In the genomic region with DNA sequence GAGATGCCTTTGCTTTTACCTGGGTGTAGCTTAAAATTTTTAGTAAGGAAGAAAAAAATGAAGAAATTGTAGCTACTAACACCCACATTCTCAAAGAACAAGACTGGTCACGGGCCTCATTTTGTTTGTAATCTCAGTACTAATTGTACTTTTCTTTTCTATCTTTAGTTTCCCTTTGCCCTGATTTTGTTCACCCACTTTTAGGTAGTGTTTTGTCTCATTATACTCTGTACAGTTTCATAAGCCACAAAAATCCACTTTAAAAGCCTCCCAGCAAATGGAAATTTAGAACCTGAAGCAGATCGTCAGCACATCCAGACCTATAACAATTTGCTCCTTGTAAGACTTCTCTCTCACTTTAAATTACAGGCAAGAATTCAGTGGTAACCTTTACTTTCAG, we compare ENCODE assay signal across 24 cellular contexts. TPM values are rescaled to one million over a fixed set of nuclear protein-coding genes. Genes with fewer than 3 reads are reported as not detected.
DNase-seq lines count a peak whose midpoint lies in the region; ATAC-seq, FAIRE-seq and TF ChIP-seq lines count a peak whose summit lies in the region.
"Had no signal": no experiment of that assay in that cellular context is flagged by ENCODE, and none has a peak within 500 bp of the region (broad histone marks: within the 10 kb centered on the region; RNA-seq: fewer than 3 reads in every experiment).

No MANE protein-coding gene starts in this region.

- ATAC-seq in activated T-cell treated with anti-CD3 and anti-CD28 coated beads, Interleukin-2, amount 50 U/mL, for 4 hours = no peak
- ATAC-seq in GM12878 (peak; percentile 69), upper lobe of right lung (no peak)
- no peak for ATAC-seq in stimulated activated effector memory CD8-positive, alpha-beta T cell treated with anti-CD3 and anti-CD28 coated beads, Interleukin-12 subunit alpha, Interleukin-12 subunit beta, amount 100 ng/mL, for 72 hours
- ATAC-seq: A549, Right ventricle myocardium inferior had no signal

- H2AFZ ChIP-seq in GM12878 (ENCODE audit: control insufficient read depth, low read depth, low read length) = peak overlapping the region; percentile 49

- H3K27ac Mint-ChIP-seq in activated T-cell treated with anti-CD3 and anti-CD28 coated beads, Interleukin-2, amount 50 U/mL, for 24 hours = peak overlapping the region; percentile 35
- peak overlapping the region; percentile 20 for H3K27ac Mint-ChIP-seq in stimulated activated effector memory CD8-positive, alpha-beta T cell treated with anti-CD3 and anti-CD28 coated beads, Interleukin-12 subunit alpha, Interleukin-12 subunit beta, amount 100 ng/mL, for 72 hours
- H3K27ac Mint-ChIP-seq: B cell, CD14-positive monocyte, IgD-negative memory B cell had no signal

- H3K9me3 ChIP-seq in GM12878 (replicated peaks; ENCODE audit: control insufficient read depth, insufficient read depth, low read length) (no peaks in the 10 kb centered on the region), prostate gland (no peaks in the 10 kb centered on the region), upper lobe of right lung (no peaks in the 10 kb centered on the region)
- H3K9me3 ChIP-seq: A549 had no signal

- no peaks in the 10 kb centered on the region for H3K79me2 ChIP-seq in GM12878 (ENCODE audit: control insufficient read depth, insufficient read depth, low read length)

- H3K36me3 ChIP-seq in GM12878 (ENCODE audit: control insufficient read depth in 2 of 2, insufficient read depth in 2 of 2, low read length in 1 of 2) (peaks cover 12 to 29% of the 10 kb centered on the region in 2 experiments), prostate gland (peaks cover 11 to 27% of the 10 kb centered on the region in 2 donors), upper lobe of right lung (peaks cover 93% of the 10 kb centered on the region)

- TF ChIP-seq POLR2A in GM12878 (IDR thresholded peaks at IDR 0.05; ENCODE audit: low read depth, low read length) = no peak
- TF ChIP-seq POLR2A in prostate gland (IDR thresholded peaks at IDR 0.05) = no peak

- H3K27ac ChIP-seq in GM12878 (ENCODE audit: control insufficient read depth, insufficient read depth) (peak overlapping the region; percentile 80), prostate gland (no peak overlapping the region), upper lobe of right lung (no peak overlapping the region)
- H3K27ac ChIP-seq: A549 had no signal

- 27% methylated on average over 2 of the region's 2 CpGs for WGBS in GM12878 (ENCODE audit: insufficient coverage, insufficient replicate concordance, low lambda C conversion rate, missing lambda C conversion rate)
- 66% methylated on average over 2 of the region's 2 CpGs for WGBS in prostate gland

- peaks cover 85% of the 10 kb centered on the region for H3K36me3 Mint-ChIP-seq in activated T-cell treated with anti-CD3 and anti-CD28 coated beads, Interleukin-2, amount 50 U/mL, for 24 hours (ENCODE audit: low read depth)
- peaks cover 37% of the 10 kb centered on the region for H3K36me3 Mint-ChIP-seq in activated T-cell treated with anti-CD3 and anti-CD28 coated beads, Interleukin-2, amount 50 U/mL, for 4 hours (ENCODE audit: insufficient read depth)
- H3K36me3 Mint-ChIP-seq in stimulated activated effector memory CD8-positive, alpha-beta T cell treated with anti-CD3 and anti-CD28 coated beads, Interleukin-12 subunit alpha, Interleukin-12 subunit beta, amount 100 ng/mL, for 72 hours = peaks cover 95% of the 10 kb centered on the region

- RAD21 ChIA-PET in GM12878 (lab: Charles Lee; ENCODE audit: unreplicated experiment) = interaction anchor here (1.0 to 2.8 kb wide), 10 partner anchors 10 to 435 kb away, joined by 3 to 21 read pairs (median 4); no protein-coding TSS in a partner anchor

- no peaks in the 10 kb centered on the region for H3K27me3 ChIP-seq in GM12878 (replicated peaks in 1 of 2; ENCODE audit: control insufficient read depth in 2 of 2, insufficient read depth in 2 of 2, low read length in 1 of 2)
- H3K27me3 ChIP-seq in prostate gland (replicated peaks; ENCODE audit: insufficient read depth) = no peaks in the 10 kb centered on the region
- H3K27me3 ChIP-seq in upper lobe of right lung = no peaks in the 10 kb centered on the region

- CTCF ChIA-PET in GM12878 (lab: Yijun Ruan, JAX) = interaction anchor here (0.7 to 2.6 kb wide), 8 partner anchors 15 to 435 kb away, joined by 3 to 13 read pairs (median 4); no protein-coding TSS in a partner anchor

- in situ Hi-C loops in GM12878 (cut with MboI) = no loop called here

- intact Hi-C loops in GM12878 (cut with micrococcal nuclease; ENCODE audit: unreplicated experiment) (no loop called here), prostate gland (cut with DNase I) (no loop called here), upper lobe of right lung (cut with DNase I) (no loop called here)

- TF ChIP-seq EP300 in GM12878 (IDR thresholded peaks at IDR 0.05; ENCODE audit: borderline replicate concordance in 1 of 2, control insufficient read depth in 1 of 2, low read depth in 2 of 2, low read length in 2 of 2) = no peak

- H4K20me1 ChIP-seq in GM12878 (ENCODE audit: control insufficient read depth, insufficient read depth) = no peaks in the 10 kb centered on the region

- H3K4me3 ChIP-seq in GM12865 (ENCODE audit: low read depth, low read length) (no peak overlapping the region), GM12878 (0 out of 2 replicates have a peak overlapping the region, but pooled peaks have one; percentile 8), prostate gland (no peak overlapping the region), upper lobe of right lung (no peak overlapping the region)
- H3K4me3 ChIP-seq: A549 had no signal

- H3K4me1 ChIP-seq in GM12878 (ENCODE audit: control insufficient read depth, insufficient read depth, low read length) = peaks cover 11% of the 10 kb centered on the region
- no peaks in the 10 kb centered on the region for H3K4me1 ChIP-seq in prostate gland (replicated peaks)
- H3K4me1 ChIP-seq in upper lobe of right lung = no peaks in the 10 kb centered on the region
- H3K4me1 ChIP-seq: A549 had no signal

- H3K4me3 Mint-ChIP-seq in activated T-cell treated with anti-CD3 and anti-CD28 coated beads, Interleukin-2, amount 50 U/mL, for 24 hours = no peak overlapping the region
- H3K4me3 Mint-ChIP-seq in activated T-cell treated with anti-CD3 and anti-CD28 coated beads, Interleukin-2, amount 50 U/mL, for 4 hours = no peak overlapping the region
- no peak overlapping the region for H3K4me3 Mint-ChIP-seq in stimulated activated effector memory CD8-positive, alpha-beta T cell treated with anti-CD3 and anti-CD28 coated beads, Interleukin-12 subunit alpha, Interleukin-12 subunit beta, amount 100 ng/mL, for 72 hours
- H3K4me3 Mint-ChIP-seq: B cell, CD14-positive monocyte, IgD-negative memory B cell had no signal

- DNase-seq in activated T-cell treated with anti-CD3 and anti-CD28 coated beads, Interleukin-2, amount 50 U/mL, for 24 hours = no peak
- no peak for DNase-seq in activated T-cell treated with anti-CD3 and anti-CD28 coated beads, Interleukin-2, amount 50 U/mL, for 4 hours
- DNase-seq in GM12865 (ENCODE audit: low read depth) (peak; percentile 33), GM12878 (ENCODE audit: low read depth, low spot score) (no peak), prostate gland (ENCODE audit: low spot score) (no peak), NCI-H2171 (lab: John Stamatoyannopoulos, UW) (no peak), upper lobe of right lung (no peak)
- DNase-seq in stimulated activated effector memory CD8-positive, alpha-beta T cell treated with anti-CD3 and anti-CD28 coated beads, Interleukin-12 subunit alpha, Interleukin-12 subunit beta, amount 100 ng/mL, for 72 hours (ENCODE audit: low spot score in 2 of 2) = no peak
- DNase-seq: DMS53, GDM1, Karpas-422, MV-4-11, NCI-H1105 treated with DMSO at 0.1 percent for 48 hours, NCI-H2081, NCI-H2171 treated with DMSO at 0.1 percent for 48 hours, NCI-H524 treated with DMSO at 0.1 percent for 48 hours had no signal

- TF ChIP-seq RAD21 in GM12878 (IDR thresholded peaks at IDR 0.05; ENCODE audit: insufficient read depth, low read depth, low read length) = no peak

- no TSS peak for BruUV-seq in GM12878 (replicated peaks; lab: Mats Ljungman, UMichigan)

- no peak for FAIRE-seq in GM12878 (lab: Jason Lieb, UNC)
- FAIRE-seq: A549, D721Med, GM12891, GM19239 had no signal

- H3K27me3 Mint-ChIP-seq in activated T-cell treated with anti-CD3 and anti-CD28 coated beads, Interleukin-2, amount 50 U/mL, for 24 hours = no peaks in the 10 kb centered on the region
- H3K27me3 Mint-ChIP-seq in activated T-cell treated with anti-CD3 and anti-CD28 coated beads, Interleukin-2, amount 50 U/mL, for 4 hours (ENCODE audit: low read depth) = no peaks in the 10 kb centered on the region
- H3K27me3 Mint-ChIP-seq: B cell, IgD-negative memory B cell had no signal

- no peak for TF ChIP-seq CTCF in GM12865 (IDR thresholded peaks at IDR 0.05; ENCODE audit: insufficient read depth, low read depth, low read length, missing control alignments)
- no peak for TF ChIP-seq CTCF in GM12878 (IDR thresholded peaks at IDR 0.05 in 2 of 3, conservative IDR thresholded peaks at IDR 0.05 in 1 of 3; ENCODE audit: control insufficient read depth in 2 of 3, extremely low read depth in 1 of 3, insufficient read depth in 1 of 3, low read depth in 3 of 3, low read length in 3 of 3)
- TF ChIP-seq CTCF in prostate gland (IDR thresholded peaks at IDR 0.05) = no peak
- no peak for TF ChIP-seq CTCF in upper lobe of right lung (IDR thresholded peaks at IDR 0.05)

- H3K4me1 Mint-ChIP-seq in activated T-cell treated with anti-CD3 and anti-CD28 coated beads, Interleukin-2, amount 50 U/mL, for 24 hours (ENCODE audit: low read depth) = peaks cover 6% of the 10 kb centered on the region
- peaks cover 2% of the 10 kb centered on the region for H3K4me1 Mint-ChIP-seq in activated T-cell treated with anti-CD3 and anti-CD28 coated beads, Interleukin-2, amount 50 U/mL, for 4 hours (ENCODE audit: low read depth)
- H3K4me1 Mint-ChIP-seq in stimulated activated effector memory CD8-positive, alpha-beta T cell treated with anti-CD3 and anti-CD28 coated beads, Interleukin-12 subunit alpha, Interleukin-12 subunit beta, amount 100 ng/mL, for 72 hours = no peaks in the 10 kb centered on the region
- H3K4me1 Mint-ChIP-seq: B cell, CD14-positive monocyte had no signal

- POLR2A ChIA-PET in GM12878 (lab: Charles Lee) = interaction anchor here (0.5 to 1.4 kb wide), 7 partner anchors 22 to 268 kb away, joined by 3 to 6 read pairs (median 4); no protein-coding TSS in a partner anchor

- SMC1A ChIA-PET in GM12878 (lab: Charles Lee; ENCODE audit: uncharacterized antibody, unreplicated experiment) = interaction anchor here (0.9 to 2.7 kb wide), 13 partner anchors 9 to 40 kb away, joined by 3 to 24 read pairs (median 5); no protein-coding TSS in a partner anchor

- no peaks in the 10 kb centered on the region for H3K9me3 Mint-ChIP-seq in activated T-cell treated with anti-CD3 and anti-CD28 coated beads, Interleukin-2, amount 50 U/mL, for 24 hours
- H3K9me3 Mint-ChIP-seq in activated T-cell treated with anti-CD3 and anti-CD28 coated beads, Interleukin-2, amount 50 U/mL, for 4 hours = no peaks in the 10 kb centered on the region
- no peaks in the 10 kb centered on the region for H3K9me3 Mint-ChIP-seq in stimulated activated effector memory CD8-positive, alpha-beta T cell treated with anti-CD3 and anti-CD28 coated beads, Interleukin-12 subunit alpha, Interleukin-12 subunit beta, amount 100 ng/mL, for 72 hours
- H3K9me3 Mint-ChIP-seq: CD14-positive monocyte, IgD-negative memory B cell had no signal

- peak overlapping the region; percentile 4; the same call in 1 of the 2 replicates for H3K9ac ChIP-seq in GM12878 (ENCODE audit: control insufficient read depth, insufficient read depth, low read length)

- H3K4me2 ChIP-seq in GM12878 (ENCODE audit: control insufficient read depth, insufficient read depth) = peak overlapping the region; percentile 82
- H3K4me2 ChIP-seq: A549 had no signal

RNA-seq across cellular contexts. Expression of gene TP53INP2, which starts 43.3 kb away (rescaled TPM):
- 1 to 10 TPM; 1.1 to 1.7 (median 1.7) TPM for total RNA-seq in activated T-cell treated with anti-CD3 and anti-CD28 coated beads, Interleukin-2, amount 50 U/mL, for 4 hours
- 16.3 and 19.6 TPM in 2 replicates for total RNA-seq in GM12878 (2013; cell fraction: nucleolus; rRNA removed)
- total RNA-seq in GM12878 (2014; rRNA removed) (3.4 and 3.7 TPM in 2 replicates), GM12878 (2014; rRNA removed; fragmentation: Illumina TruSeq; extraction: Trizol) (3.1 and 3.2 TPM in 2 replicates), GM12878 (2021) (13.0 and 13.5 TPM in 2 replicates), prostate gland (10 to 100 TPM; 26.0 to 39.4 TPM), upper lobe of right lung (17.7 TPM)
- polyA plus RNA-seq in GM12878 (2011; ENCODE audit: low read depth) = 9.2 TPM
- polyA plus RNA-seq in GM12878 (2011; rRNA removed) (4.1 and 5.8 TPM in 2 replicates), GM12878 (2014; fragmentation: Illumina TruSeq; extraction: Trizol) (16.0 and 18.5 TPM in 2 replicates), GM12878 (2014; fragmentation: Nextera tagmentation; extraction: Ambion mirVana) (1 to 10 TPM; 2.8 to 3.7 TPM), GM12878 (2014; rRNA removed) (8.5 and 10.1 TPM in 2 replicates), GM12878 (2016; fragmentation: Nextera tagmentation; extraction: Ambion mirVana) (1 to 10 TPM; 2.8 to 4.2 TPM)
- 4.6 and 8.0 TPM in 2 replicates for polyA plus RNA-seq in GM12878 (2011; cell fraction: cytosol; rRNA removed)
- 10.0 and 14.8 TPM in 2 replicates for polyA plus RNA-seq in GM12878 (2011; cell fraction: nucleus; rRNA removed)
- 9.7 and 14.9 TPM in 2 replicates for polyA plus RNA-seq in GM12878 (2012)
- 3.6 and 4.7 TPM in 2 replicates for polyA minus RNA-seq in GM12878 (2011; rRNA and poly(A)+ RNA removed)
- 2.4 and 3.3 TPM in 2 replicates for polyA minus RNA-seq in GM12878 (2011; cell fraction: cytosol; rRNA and poly(A)+ RNA removed)
- polyA minus RNA-seq in GM12878 (2011; cell fraction: nucleus; rRNA and poly(A)+ RNA removed) = 5.7 and 6.4 TPM in 2 replicates
